10 cellular contexts compared by ENCODE assay signal in genomic region chr14:81147140-81147897, GRCh38.
A peak's percentile ranks its signal among the peaks of the same experiment; 100 is the strongest.
DNase-seq lines count a peak whose midpoint lies in the region; ATAC-seq lines count a peak whose summit lies in the region.
"Had no signal": no experiment of that assay in that cellular context is flagged by ENCODE, and none has a peak within 500 bp of the region (broad histone marks: within the 10 kb centered on the region; RNA-seq: fewer than 3 reads in every experiment).

No MANE protein-coding gene starts in this region.

- H3K36me3 Mint-ChIP-seq in activated CD8-positive, alpha-beta T cell treated with anti-CD3 and anti-CD28 coated beads, Interleukin-2, amount 10 ng/mL, durations not matched to agents 7 days and 5 days (ENCODE audit: low read depth): no peaks in the 10 kb centered on the region

- peak overlapping the region; percentile 39 for H3K27ac Mint-ChIP-seq in activated CD8-positive, alpha-beta T cell treated with anti-CD3 and anti-CD28 coated beads, Interleukin-2, amount 10 ng/mL, durations not matched to agents 7 days and 5 days
- H3K27ac Mint-ChIP-seq: GM23338 had no signal

- H3K4me1 Mint-ChIP-seq in activated CD8-positive, alpha-beta T cell treated with anti-CD3 and anti-CD28 coated beads, Interleukin-2, amount 10 ng/mL, durations not matched to agents 7 days and 5 days (ENCODE audit: low read depth): peaks cover 13% of the 10 kb centered on the region
- H3K4me1 Mint-ChIP-seq: GM23338 had no signal

- H3K4me3 Mint-ChIP-seq in activated CD8-positive, alpha-beta T cell treated with anti-CD3 and anti-CD28 coated beads, Interleukin-2, amount 10 ng/mL, durations not matched to agents 7 days and 5 days: no peak overlapping the region
- H3K4me3 Mint-ChIP-seq: GM23338 had no signal

- peak; percentile 60 for ATAC-seq in GM18508 (IDR thresholded peaks at IDR 0.05; ENCODE audit: insufficient read depth, unreplicated experiment)
- ATAC-seq in GM19452 (IDR thresholded peaks at IDR 0.05; ENCODE audit: unreplicated experiment): peak; percentile 79
- ATAC-seq in HG03139 (IDR thresholded peaks at IDR 0.05; ENCODE audit: unreplicated experiment): peak; percentile 85
- no peak for ATAC-seq in activated CD8-positive, alpha-beta T cell treated with anti-CD3 and anti-CD28 coated beads, Interleukin-2, amount 10 ng/mL, durations not matched to agents 7 days and 5 days
- no peak for ATAC-seq in HG02970 (IDR thresholded peaks at IDR 0.05; ENCODE audit: low FRiP score, unreplicated experiment)
- ATAC-seq in HG03439 (IDR thresholded peaks at IDR 0.05; ENCODE audit: unreplicated experiment): no peak
- ATAC-seq: GM23338 had no signal

- H3K9me3 Mint-ChIP-seq in activated CD8-positive, alpha-beta T cell treated with anti-CD3 and anti-CD28 coated beads, Interleukin-2, amount 10 ng/mL, durations not matched to agents 7 days and 5 days (ENCODE audit: insufficient read depth): no peaks in the 10 kb centered on the region
- H3K9me3 Mint-ChIP-seq: GM23338 had no signal

- peaks cover 3% of the 10 kb centered on the region for H3K27me3 Mint-ChIP-seq in activated CD8-positive, alpha-beta T cell treated with anti-CD3 and anti-CD28 coated beads, Interleukin-2, amount 10 ng/mL, durations not matched to agents 7 days and 5 days (ENCODE audit: low read depth)

- CTCF ChIA-PET in activated CD8-positive, alpha-beta T cell treated with anti-CD3 and anti-CD28 coated beads, Interleukin-2, amount 10 ng/mL, durations not matched to agents 7 days and 5 days (lab: Charles Lee): interaction anchor here (0.7 to 1.2 kb wide), 2 partner anchors 150 to 160 kb away, joined by 3 read pairs; no protein-coding TSS in a partner anchor

- POLR2A ChIA-PET in activated CD8-positive, alpha-beta T cell treated with anti-CD3 and anti-CD28 coated beads, Interleukin-2, amount 10 ng/mL, durations not matched to agents 7 days and 5 days (lab: Charles Lee): no interaction called here

- no peak for DNase-seq in activated CD8-positive, alpha-beta T cell treated with anti-CD3 and anti-CD28 coated beads, Interleukin-2, amount 10 ng/mL, durations not matched to agents 7 days and 5 days
- no peak for DNase-seq in stimulated activated CD4-positive, alpha-beta T cell treated with anti-CD3 and anti-CD28 coated beads, Interleukin-15, amount 100 ng/mL, for 24 hours
- DNase-seq: activated T-cell treated with anti-CD3 and anti-CD28 coated beads for 4 hours, Kasumi-1 had no signal

Comparison
In these comparisons a context has a peak if more than half of its experiments do, and no peak if none do; other contexts are left out.
1. ATAC-seq: peak in GM18508 (single experiment), GM19452 (single experiment) and HG03139 (single experiment); none in activated CD8-positive, alpha-beta T cell treated with anti-CD3 and anti-CD28 coated beads, Interleukin-2, amount 10 ng/mL, durations not matched to agents 7 days and 5 days (single experiment), HG02970 (single experiment) and HG03439 (single experiment).